In the genomic region with DNA sequence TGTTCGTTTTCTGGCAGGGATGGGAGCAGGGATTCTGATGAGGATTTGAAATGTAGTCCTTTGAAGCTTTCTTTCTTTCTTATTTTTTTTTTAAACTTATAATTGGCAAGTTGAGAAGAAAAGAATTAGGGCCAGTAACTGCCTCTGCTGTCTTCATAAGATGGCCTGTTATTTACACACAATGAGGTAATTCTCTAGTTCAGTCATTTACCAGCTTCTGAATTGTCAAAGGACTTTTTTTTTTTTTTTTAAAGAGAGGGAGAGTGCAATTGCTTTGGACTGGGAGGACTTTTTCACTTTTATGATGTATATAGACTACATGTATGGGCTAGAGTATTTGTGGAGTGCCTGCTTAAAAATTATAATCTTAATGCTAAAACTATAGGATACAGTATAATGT, we compare ENCODE assay signal across 14 cellular contexts. TPM values are rescaled to one million over a fixed set of nuclear protein-coding genes. Genes with fewer than 3 reads are reported as not detected.
DNase-seq lines count a peak whose midpoint lies in the region; ATAC-seq, FAIRE-seq and TF ChIP-seq lines count a peak whose summit lies in the region.
"Had no signal": no experiment of that assay in that cellular context is flagged by ENCODE, and none has a peak within 500 bp of the region (broad histone marks: within the 10 kb centered on the region; RNA-seq: fewer than 3 reads in every experiment).

No MANE protein-coding gene starts in this region.

- H3K9me3 Mint-ChIP-seq in type B pancreatic cell, result no peaks in the 10 kb centered on the region
- H3K9me3 Mint-ChIP-seq: stimulated activated memory B cell treated with anti-CD40 and anti-IgM and Interleukin-4, amounts not matched to agents 10 μg/mL and 1 μg/mL and 100 μg/mL, for 72 hours had no signal

- DNase-seq in cardiac muscle cell (ENCODE audit: low read depth in 1 of 2, low spot score in 1 of 2) (peak in 1 of 2 donors; percentile 21), left ventricle myocardium superior (no peak), fibroblast of lung (ENCODE audit: low read depth in 2 of 2) (peak; percentile 28 to 32), type B pancreatic cell (ENCODE audit: extremely low spot score, unreplicated experiment) (no peak), GM12891 (ENCODE audit: insufficient read length, low spot score) (no peak), Peyer's patch (no peak)
- DNase-seq: activated CD4-positive, alpha-beta T cell treated with anti-CD3 and anti-CD28 coated beads for 4 hours; NCI-H1417; NCI-H774 had no signal

- H3K36me3 ChIP-seq in cardiac muscle cell (no peaks in the 10 kb centered on the region), fibroblast of lung (ENCODE audit: control insufficient read depth, insufficient read depth, low read length) (no peaks in the 10 kb centered on the region), neural cell (ENCODE audit: insufficient read depth, low read length) (no peaks in the 10 kb centered on the region), Peyer's patch (peaks cover 0 to 9% (median 0%) of the 10 kb centered on the region in 3 donors)

- no peak for TF ChIP-seq RAD21 in neural cell (conservative IDR thresholded peaks at IDR 0.05)

- peak overlapping the region; percentile 78 for H3K4me3 Mint-ChIP-seq in type B pancreatic cell
- H3K4me3 Mint-ChIP-seq: stimulated activated memory B cell treated with anti-CD40 and anti-IgM and Interleukin-4, amounts not matched to agents 10 μg/mL and 1 μg/mL and 100 μg/mL, for 72 hours had no signal

- no peaks in the 10 kb centered on the region for H4K20me1 ChIP-seq in fibroblast of lung (ENCODE audit: control insufficient read depth, extremely low read depth, insufficient read depth, low read length)
- no peaks in the 10 kb centered on the region for H4K20me1 ChIP-seq in neural cell (ENCODE audit: insufficient read depth)

- no peak for TF ChIP-seq CTCF in cardiac muscle cell (IDR thresholded peaks at IDR 0.05; ENCODE audit: low read depth, low read length)
- no peak for TF ChIP-seq CTCF in fibroblast of lung (conservative IDR thresholded peaks at IDR 0.05 in 1 of 2, IDR thresholded peaks at IDR 0.05 in 1 of 2; ENCODE audit: low read depth in 1 of 2, low read length in 2 of 2)
- TF ChIP-seq CTCF in neural cell (IDR thresholded peaks at IDR 0.05; ENCODE audit: poor library complexity, severe bottlenecking), result no peak
- no peak for TF ChIP-seq CTCF in type B pancreatic cell (conservative IDR thresholded peaks at IDR 0.05)
- no peak for TF ChIP-seq CTCF in Peyer's patch (IDR thresholded peaks at IDR 0.05)

- no peaks in the 10 kb centered on the region for H3K27me3 Mint-ChIP-seq in type B pancreatic cell
- H3K27me3 Mint-ChIP-seq: stimulated activated memory B cell treated with anti-CD40 and anti-IgM and Interleukin-4, amounts not matched to agents 10 μg/mL and 1 μg/mL and 100 μg/mL, for 72 hours had no signal

- no peak for FAIRE-seq in GM12891 (lab: Jason Lieb, UNC)
- FAIRE-seq: A204.1, GM18507 had no signal

- H3K27me3 ChIP-seq in cardiac muscle cell (no peaks in the 10 kb centered on the region), fibroblast of lung (ENCODE audit: control insufficient read depth, insufficient read depth, low read length) (no peaks in the 10 kb centered on the region), neural cell (ENCODE audit: insufficient read depth, low read depth, low read length) (no peaks in the 10 kb centered on the region), Peyer's patch (no peaks in the 10 kb centered on the region)

- TF ChIP-seq POLR2A in GM12891 (IDR thresholded peaks at IDR 0.05; ENCODE audit: low read depth, low read length) (no peak), Peyer's patch (IDR thresholded peaks at IDR 0.05) (no peak)

- H3K27ac Mint-ChIP-seq in type B pancreatic cell, result peak overlapping the region; percentile 79
- H3K27ac Mint-ChIP-seq: stimulated activated memory B cell treated with anti-CD40 and anti-IgM and Interleukin-4, amounts not matched to agents 10 μg/mL and 1 μg/mL and 100 μg/mL, for 72 hours had no signal

- H3K36me3 Mint-ChIP-seq in type B pancreatic cell, result peaks cover 21% of the 10 kb centered on the region

- no peak overlapping the region for H3K9ac ChIP-seq in fibroblast of lung (ENCODE audit: insufficient read depth, low read length)
- peak overlapping the region; percentile 57 for H3K9ac ChIP-seq in neural cell (ENCODE audit: low read length)

- H3K4me1 Mint-ChIP-seq in type B pancreatic cell (ENCODE audit: unreplicated experiment), result peaks cover 34% of the 10 kb centered on the region

- peak overlapping the region; percentile 70 for H3K4me2 ChIP-seq in fibroblast of lung (ENCODE audit: extremely low read depth, insufficient read depth, low read length)
- peak overlapping the region; percentile 100 for H3K4me2 ChIP-seq in neural cell (ENCODE audit: low read length)

- intact Hi-C loops in left ventricle myocardium superior (cut with micrococcal nuclease), result no loop called here

- H3F3A ChIP-seq in neural cell (ENCODE audit: insufficient read depth, low read length, poor library complexity, severe bottlenecking), result peaks cover 12% of the 10 kb centered on the region

- H3K4me1 ChIP-seq in cardiac muscle cell (ENCODE audit: low read depth) (peaks cover 30% of the 10 kb centered on the region), fibroblast of lung (ENCODE audit: control insufficient read depth, extremely low read depth, insufficient read depth, low read length) (peaks cover 7% of the 10 kb centered on the region), Peyer's patch (peaks cover 0 to 25% (median 0%) of the 10 kb centered on the region in 4 donors)

- H3K79me2 ChIP-seq in fibroblast of lung (ENCODE audit: control insufficient read depth, insufficient read depth, low read length) (peaks cover 31% of the 10 kb centered on the region), neural cell (replicated peaks; ENCODE audit: insufficient read depth, low read length) (peaks cover 3% of the 10 kb centered on the region)

- no peak overlapping the region for H3K4me3 ChIP-seq in cardiac muscle cell
- peak overlapping the region in 2 of 4 experiments; percentile 43 to 67 for H3K4me3 ChIP-seq in fibroblast of lung (replicated peaks in 1 of 4; ENCODE audit: control extremely low read depth in 1 of 4, insufficient read depth in 1 of 4, low read depth in 3 of 4, low read length in 4 of 4)
- H3K4me3 ChIP-seq in neural cell (ENCODE audit: low read length), result peak overlapping the region; percentile 60
- no peak overlapping the region for H3K4me3 ChIP-seq in Peyer's patch

- TF ChIP-seq EP300 in neural cell (conservative IDR thresholded peaks at IDR 0.05; ENCODE audit: poor library complexity, severe bottlenecking), result no peak

- H3K27ac ChIP-seq in cardiac muscle cell (peak overlapping the region; percentile 97), fibroblast of lung (ENCODE audit: insufficient read depth, low read length) (peak overlapping the region; percentile 71), neural cell (ENCODE audit: low read length) (peak overlapping the region; percentile 86), Peyer's patch (peak overlapping the region in 1 of 4 donors; percentile 49)

- no peak for ATAC-seq in left ventricle myocardium superior
- no peak for ATAC-seq in GM21529 (IDR thresholded peaks at IDR 0.05; ENCODE audit: unreplicated experiment)
- ATAC-seq: stimulated activated memory B cell treated with anti-CD40 and anti-IgM and Interleukin-4, amounts not matched to agents 10 μg/mL and 1 μg/mL and 100 μg/mL, for 72 hours had no signal

- H3K9me3 ChIP-seq in cardiac muscle cell (ENCODE audit: low read depth), result no peaks in the 10 kb centered on the region
- H3K9me3 ChIP-seq in fibroblast of lung (ENCODE audit: control insufficient read depth, insufficient read depth, low read depth, low read length), result no peaks in the 10 kb centered on the region
- no peaks in the 10 kb centered on the region for H3K9me3 ChIP-seq in neural cell (ENCODE audit: low read length)
- H3K9me3 ChIP-seq in Peyer's patch, result no peaks in the 10 kb centered on the region

- no peaks in the 10 kb centered on the region for H3K9me2 ChIP-seq in neural cell (ENCODE audit: insufficient read depth, low read length)

- H2AFZ ChIP-seq in fibroblast of lung (ENCODE audit: low read length) (no peak overlapping the region), neural cell (ENCODE audit: low read depth, low read length) (no peak overlapping the region)

TF ChIP-seq in neural cell, 6 proteins besides CTCF, POLR2A, EP300 and RAD21 (continues in another document):
- TF ChIP-seq POLR2AphosphoS5 (IDR thresholded peaks at IDR 0.05), result no peak
- no peak for TF ChIP-seq MXI1 (conservative IDR thresholded peaks at IDR 0.05; ENCODE audit: poor library complexity, severe bottlenecking)
- TF ChIP-seq SMC3 (conservative IDR thresholded peaks at IDR 0.05; ENCODE audit: poor library complexity), result no peak

TF ChIP-seq in GM12891, 5 proteins besides CTCF, POLR2A, EP300 and RAD21:
- no peak for TF ChIP-seq TAF1 (IDR thresholded peaks at IDR 0.05; ENCODE audit: low read depth, low read length)
- TF ChIP-seq POLR2AphosphoS5 (IDR thresholded peaks at IDR 0.05; ENCODE audit: low read depth, low read length), result no peak
- TF ChIP-seq SPI1 (IDR thresholded peaks at IDR 0.05; ENCODE audit: low read depth, low read length), result no peak
- no peak for TF ChIP-seq POU2F2 (IDR thresholded peaks at IDR 0.05; ENCODE audit: low read depth, low read length)
- no peak for TF ChIP-seq PAX5 (IDR thresholded peaks at IDR 0.05; ENCODE audit: insufficient read depth, low read length, severe bottlenecking)

RNA-seq across cellular contexts. Expression of a gene that starts 29.1 kb away (rescaled TPM):
- 31.8 and 36.6 TPM in 2 replicates for total RNA-seq in cardiac muscle cell
- 11.7 and 13.7 TPM in 2 replicates for polyA plus RNA-seq in cardiac muscle cell
- 16.2 TPM for total RNA-seq in left ventricle myocardium superior
- 17.7 and 32.0 TPM in 2 replicates for total RNA-seq in fibroblast of lung
- polyA plus RNA-seq in fibroblast of lung, result 24.9 and 25.6 TPM in 2 replicates
- polyA plus RNA-seq in fibroblast of lung (2012), result 18.1 and 18.2 TPM in 2 replicates
- polyA minus RNA-seq in fibroblast of lung (ENCODE audit: low replicate concordance), result 3.9 and 14.4 TPM in 2 replicates
- 7.7 and 8.3 TPM in 2 replicates for polyA plus RNA-seq in neural cell
- polyA minus RNA-seq in neural cell, result 22.4 and 25.1 TPM in 2 replicates
- 25.8 and 26.1 TPM in 2 replicates for total RNA-seq in type B pancreatic cell (ENCODE audit: low replicate concordance)
- polyA plus RNA-seq in GM12891 (2012; ENCODE audit: low read depth, missing spikeins), result 4.3 TPM
- total RNA-seq in Peyer's patch, result 10 to 100 TPM; 36.3 to 95.1 (median 61.1) TPM

Comparison
In these comparisons a context has a peak if more than half of its experiments do, and no peak if none do; other contexts are left out.
1. DNase-seq: peak in fibroblast of lung (2 of 2); none in left ventricle myocardium superior (single experiment), type B pancreatic cell (single experiment), GM12891 (single experiment) and Peyer's patch (0 of 3).